Comparison of ENCODE assay signal across 8 cellular contexts in genomic region chr2:210002158-210003157, GRCh38. TPM values are rescaled to one million over a fixed set of nuclear protein-coding genes. Genes with fewer than 3 reads are reported as not detected.
DNase-seq lines count a peak whose midpoint lies in the region; ATAC-seq and TF ChIP-seq lines count a peak whose summit lies in the region.

RPE (plus strand) TSS chr2:210002638; CDS start chr2:210002662, 24 bp downstream.

- peak within 1 kb of the TSS; percentile 92 for H2AFZ ChIP-seq in PC-9

- CTCF ChIA-PET in PC-9 (lab: Charles Lee) = no interaction called here

- H3K4me1 ChIP-seq in PC-9 (replicated peaks; ENCODE audit: insufficient read depth) = peaks cover 13% of the 10 kb centered on the region

- peaks cover 50% of the 10 kb centered on the region for H3K79me2 ChIP-seq in PC-9 (ENCODE audit: low read depth)

- H3F3A ChIP-seq in PC-9 (ENCODE audit: insufficient read depth, low read depth) = no peaks in the 10 kb centered on the region

- no peaks in the 10 kb centered on the region for H3K27me3 ChIP-seq in PC-9 (ENCODE audit: insufficient read depth, low read depth)

- H3K4me3 ChIP-seq in Jurkat, Clone E6-1 (ENCODE audit: low read length) = peak within 1 kb of the TSS; percentile 98
- H3K4me3 ChIP-seq in PC-9 (peak within 1 kb of the TSS; percentile 77), epithelial cell of proximal tubule (ENCODE audit: low read depth, low read length) (peak within 1 kb of the TSS; percentile 92)

- peak within 1 kb of the TSS; percentile 40; the same call in 1 of the 2 replicates for H3K27ac ChIP-seq in PC-9

- DNase-seq in DMS153 (lab: John Stamatoyannopoulos, UW) = peak; percentile 81
- peak; percentile 91 for DNase-seq in Jurkat, Clone E6-1 (ENCODE audit: low read depth, low spot score)
- peak; percentile 82 to 89 for DNase-seq in PC-9
- peak; percentile 98 for DNase-seq in activated T-cell treated with anti-CD3 and anti-CD28 coated beads, Interleukin-2, amount 50 U/mL, for 1 hour
- peak; percentile 31 for DNase-seq in epithelial cell of proximal tubule (ENCODE audit: low read depth)
- peak; percentile 96 for DNase-seq in mucosa of gallbladder (ENCODE audit: low spot score)
- DNase-seq in stimulated activated CD8-positive, alpha-beta memory T cell treated with anti-CD3 and anti-CD28 coated beads, Interleukin-4, amount 100 ng/mL, for 4 hours (ENCODE audit: low read depth in 2 of 2, low spot score in 1 of 2) = peak; percentile 95

- POLR2A ChIA-PET in PC-9 (lab: Charles Lee; ENCODE audit: unreplicated experiment) = interaction anchor here (0.7 kb wide), 1 partner anchor 402 kb away, joined by 3 read pairs; no protein-coding TSS in a partner anchor

- no peak for TF ChIP-seq CTCF in PC-9 (conservative IDR thresholded peaks at IDR 0.05)
- no peak for TF ChIP-seq CTCF in epithelial cell of proximal tubule (conservative IDR thresholded peaks at IDR 0.05; ENCODE audit: low read depth, low read length)

- intact Hi-C loops in PC-9 (cut with micrococcal nuclease; ENCODE audit: unreplicated experiment) = loop anchor here (2.0 kb wide), 1 partner anchor 168 kb away; the partner anchor contains the start of gene KANSL1L

- H3K36me3 ChIP-seq in PC-9 (ENCODE audit: low read depth) = 0 out of 2 replicates have a peak, but pooled peaks cover 7% of the 10 kb centered on the region

- BruUV-seq in PC-9 (replicated peaks; lab: Mats Ljungman, UMichigan) = TSS peak; percentile 67

- H4K20me1 ChIP-seq in PC-9 (ENCODE audit: insufficient read depth) = peaks cover 15% of the 10 kb centered on the region

- peak within 1 kb of the TSS; percentile 80 for H3K4me2 ChIP-seq in PC-9

- peak; percentile 99 for ATAC-seq in GM21619 (IDR thresholded peaks at IDR 0.05; ENCODE audit: unreplicated experiment)

- H3K9me2 ChIP-seq in PC-9 (ENCODE audit: insufficient read depth) = no peaks in the 10 kb centered on the region

- no peaks in the 10 kb centered on the region for H3K9me3 ChIP-seq in PC-9 (ENCODE audit: insufficient read depth, low read depth)

RNA-seq across cellular contexts. Expression of gene RPE, which starts in this region (rescaled TPM):
- 52.4 TPM for polyA plus RNA-seq in Jurkat, Clone E6-1 (2012; ENCODE audit: insufficient read depth, insufficient read length)
- 58.4 and 63.7 TPM in 2 replicates for total RNA-seq in PC-9 (2021)
- 57.7 and 84.0 TPM in 2 replicates for total RNA-seq in epithelial cell of proximal tubule
- total RNA-seq in mucosa of gallbladder = 53.1 TPM

Comparison
In these comparisons a context has a peak if more than half of its experiments do, and no peak if none do; other contexts are left out.
1. Peak in every context shown above with its lines: DNase-seq, ATAC-seq, H3K4me3 ChIP-seq and H3K27ac ChIP-seq.
2. DNase-seq: peak in every context shown above with its lines; median percentile 98 in activated T-cell treated with anti-CD3 and anti-CD28 coated beads, Interleukin-2, amount 50 U/mL, for 1 hour; 96 in mucosa of gallbladder; 95 in stimulated activated CD8-positive, alpha-beta memory T cell treated with anti-CD3 and anti-CD28 coated beads, Interleukin-4, amount 100 ng/mL, for 4 hours; 91 in Jurkat, Clone E6-1; 86 in PC-9; 81 in DMS153; 31 in epithelial cell of proximal tubule.